In genomic region chr3:177464392-177465225, GRCh38 we compare ENCODE assay signal across 17 cellular contexts.
DNase-seq lines count a peak whose midpoint lies in the region; ATAC-seq and TF ChIP-seq lines count a peak whose summit lies in the region.
"Had no signal": no experiment of that assay in that cellular context is flagged by ENCODE, and none has a peak within 500 bp of the region (broad histone marks: within the 10 kb centered on the region; RNA-seq: fewer than 3 reads in every experiment).

No MANE protein-coding gene starts in this region.

- H3K27ac ChIP-seq in esophagus muscularis mucosa (replicated peaks in 1 of 4) = peak overlapping the region; percentile 73 to 79 (median 76)
- peak overlapping the region; percentile 53 to 55 for H3K27ac ChIP-seq in tibial artery
- H3K27ac ChIP-seq: foreskin keratinocyte, ovary, RWPE1 had no signal

- in situ Hi-C loops in HAP-1 (cut with MboI; ENCODE audit: low sequenced_read_pairs) = no loop called here

- DNase-seq in T-helper 17 cell = no peak
- no peak for DNase-seq in esophagus muscularis mucosa (ENCODE audit: extremely low spot score)
- DNase-seq in tibial artery = no peak
- no peak for DNase-seq in HAP-1 (ENCODE audit: low spot score in 2 of 2)
- no peak for DNase-seq in kidney tubule cell (ENCODE audit: low spot score)
- DNase-seq in SHP77 treated with DMSO at 0.1 percent for 48 hours (lab: John Stamatoyannopoulos, UW) = no peak
- DNase-seq: activated CD4-positive, alpha-beta T cell treated with anti-CD3 and anti-CD28 coated beads for 1 hour; activated CD8-positive, alpha-beta memory T cell treated with anti-CD3 and anti-CD28 coated beads, Interleukin-2, amount 50 U/mL, for 48 hours; activated naive CD4-positive, alpha-beta T cell treated with anti-CD3 and anti-CD28 coated beads for 36 hours; effector memory CD4-positive, alpha-beta T cell; NCI-H2171 had no signal

- WGBS in esophagus muscularis mucosa = 65% methylated on average over 5 of the region's 5 CpGs

- H3K27me3 ChIP-seq in esophagus muscularis mucosa (no peaks in the 10 kb centered on the region), tibial artery (no peaks in the 10 kb centered on the region), HAP-1 (ENCODE audit: low read depth) (no peaks in the 10 kb centered on the region)
- H3K27me3 ChIP-seq: breast epithelium, foreskin keratinocyte, ovary had no signal

- no peak for ATAC-seq in T-helper 17 cell

- no peaks in the 10 kb centered on the region for H3K36me3 Mint-ChIP-seq in T-helper 17 cell (ENCODE audit: low read depth)
- no peaks in the 10 kb centered on the region for H3K36me3 Mint-ChIP-seq in nephron (ENCODE audit: low read depth)
- H3K36me3 Mint-ChIP-seq: mesothelial cell of epicardium had no signal

- H3K4me3 Mint-ChIP-seq in T-helper 17 cell (peak overlapping the region; percentile 79), nephron (no peak overlapping the region)
- H3K4me3 Mint-ChIP-seq: activated naive CD4-positive, alpha-beta T cell treated with anti-CD3 and anti-CD28 coated beads for 36 hours; mesothelial cell of epicardium had no signal

- H3K27me3 Mint-ChIP-seq in T-helper 17 cell (no peaks in the 10 kb centered on the region), nephron (ENCODE audit: low read depth) (no peaks in the 10 kb centered on the region)

- no peak for TF ChIP-seq EP300 in esophagus muscularis mucosa (IDR thresholded peaks at IDR 0.05)

- peak overlapping the region; percentile 91 for H3K27ac Mint-ChIP-seq in T-helper 17 cell
- peak overlapping the region in 2 of 3 experiments; percentile 5 to 11 for H3K27ac Mint-ChIP-seq in nephron
- H3K27ac Mint-ChIP-seq: activated naive CD4-positive, alpha-beta T cell treated with anti-CD3 and anti-CD28 coated beads for 36 hours; mesothelial cell of epicardium had no signal

- H3K4me1 Mint-ChIP-seq in T-helper 17 cell (peaks cover 13% of the 10 kb centered on the region), nephron (peaks cover 34% of the 10 kb centered on the region)

- H3K36me3 ChIP-seq in esophagus muscularis mucosa (no peaks in the 10 kb centered on the region), tibial artery (no peaks in the 10 kb centered on the region), HAP-1 (replicated peaks) (no peaks in the 10 kb centered on the region)
- H3K36me3 ChIP-seq: breast epithelium, ovary had no signal

- H3K9me3 ChIP-seq in T-helper 17 cell (ENCODE audit: control insufficient read depth, low read length, poor library complexity, severe bottlenecking) = no peaks in the 10 kb centered on the region
- H3K9me3 ChIP-seq in esophagus muscularis mucosa = no peaks in the 10 kb centered on the region
- no peaks in the 10 kb centered on the region for H3K9me3 ChIP-seq in tibial artery
- no peaks in the 10 kb centered on the region for H3K9me3 ChIP-seq in HAP-1
- H3K9me3 ChIP-seq: breast epithelium, ovary had no signal

- H3K4me3 ChIP-seq in esophagus muscularis mucosa (no peak overlapping the region), tibial artery (peak overlapping the region in 1 of 2 donors; percentile 12), HAP-1 (no peak overlapping the region)
- H3K4me3 ChIP-seq: breast epithelium, ovary had no signal

- no peak for TF ChIP-seq CTCF in esophagus muscularis mucosa (IDR thresholded peaks at IDR 0.05)
- TF ChIP-seq CTCF in nephron (IDR thresholded peaks at IDR 0.05; ENCODE audit: unreplicated experiment in 3 of 3) = no peak
- no peak for TF ChIP-seq CTCF in tibial artery (IDR thresholded peaks at IDR 0.05)

- TF ChIP-seq POLR2A in esophagus muscularis mucosa (IDR thresholded peaks at IDR 0.05; ENCODE audit: low read depth) = no peak

- intact Hi-C loops in esophagus muscularis mucosa (cut with DNase I) = no loop called here
- intact Hi-C loops in tibial artery (cut with DNase I; ENCODE audit: low total_unique reads) = no loop called here

- no peaks in the 10 kb centered on the region for H3K9me3 Mint-ChIP-seq in nephron
- H3K9me3 Mint-ChIP-seq: activated naive CD4-positive, alpha-beta T cell treated with anti-CD3 and anti-CD28 coated beads for 36 hours had no signal

- peaks cover 30 to 77% (median 67%) of the 10 kb centered on the region in 4 donors for H3K4me1 ChIP-seq in esophagus muscularis mucosa
- peaks cover 0 to 68% (median 29%) of the 10 kb centered on the region in 4 donors for H3K4me1 ChIP-seq in tibial artery
- peaks cover 4% of the 10 kb centered on the region for H3K4me1 ChIP-seq in HAP-1
- H3K4me1 ChIP-seq: breast epithelium had no signal
